14 cellular contexts compared by ENCODE assay signal in the genomic region with DNA sequence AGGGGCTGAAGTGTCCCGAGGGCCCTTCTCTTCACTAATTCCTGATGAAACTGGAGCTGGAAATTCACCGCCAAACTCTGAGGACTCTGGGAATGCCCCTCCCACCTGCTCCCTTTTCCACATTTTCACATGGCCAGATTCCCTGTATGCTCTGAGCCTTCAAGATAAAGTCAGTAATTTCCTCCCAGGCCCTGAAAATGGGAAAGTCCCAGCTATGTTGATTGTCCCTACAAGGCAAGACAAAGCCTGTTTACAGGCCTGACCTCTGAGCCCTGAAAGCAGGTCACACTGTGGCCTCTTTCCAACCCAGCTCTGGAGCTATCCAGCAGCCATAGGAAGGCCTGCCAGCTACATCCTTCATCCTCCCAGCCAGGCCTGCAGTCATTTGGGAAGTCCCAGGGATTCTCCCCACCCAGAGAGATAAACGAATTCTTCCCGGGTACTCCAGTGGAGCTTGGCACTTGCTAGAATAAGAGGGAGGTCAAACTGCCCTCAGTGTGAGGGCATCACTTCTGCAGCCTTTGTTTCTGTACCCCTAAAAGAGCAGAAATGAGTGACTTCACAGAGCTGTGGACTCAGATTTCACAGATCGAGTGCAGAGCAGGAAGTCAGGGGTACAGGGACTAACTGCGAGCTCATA. TPM values are rescaled to one million over a fixed set of nuclear protein-coding genes. Genes with fewer than 3 reads are reported as not detected.
DNase-seq lines count a peak whose midpoint lies in the region; ATAC-seq, FAIRE-seq and TF ChIP-seq lines count a peak whose summit lies in the region.
"Had no signal": no experiment of that assay in that cellular context is flagged by ENCODE, and none has a peak within 500 bp of the region (broad histone marks: within the 10 kb centered on the region; RNA-seq: fewer than 3 reads in every experiment).

No MANE protein-coding gene starts in this region.

- H3K4me3 Mint-ChIP-seq in CD4-positive, alpha-beta memory T cell, result no peak overlapping the region
- H3K4me3 Mint-ChIP-seq in CD8-positive, alpha-beta memory T cell, result no peak overlapping the region

- H3K27me3 Mint-ChIP-seq in CD4-positive, alpha-beta memory T cell, result peaks cover 12 to 25% of the 10 kb centered on the region in 2 donors
- peaks cover 20 to 53% of the 10 kb centered on the region in 2 donors for H3K27me3 Mint-ChIP-seq in CD8-positive, alpha-beta memory T cell

- H3K4me3 ChIP-seq in MG63 (no peak overlapping the region), H1 (ENCODE audit: extremely low read depth in 1 of 4, insufficient read depth in 2 of 4, low read depth in 3 of 4, low read length in 4 of 4) (no peak overlapping the region), lower lobe of right lung (no peak overlapping the region), suprapubic skin (no peak overlapping the region)
- no peak overlapping the region for H3K4me3 ChIP-seq in CD4-positive, alpha-beta memory T cell (ENCODE audit: low read length in 2 of 2)
- H3K4me3 ChIP-seq in CD8-positive, alpha-beta memory T cell (ENCODE audit: low read length), result no peak overlapping the region

- TF ChIP-seq RAD21 in H1 (IDR thresholded peaks at IDR 0.05 in 1 of 2, conservative IDR thresholded peaks at IDR 0.05 in 1 of 2; ENCODE audit: low read depth in 2 of 2, low read length in 2 of 2), result no peak

- no peak overlapping the region for H4K91ac ChIP-seq in H1 (replicated peaks; ENCODE audit: insufficient read length, low read length)

- H2BK15ac ChIP-seq in H1 (ENCODE audit: low read length), result no peak overlapping the region

- H3K4me1 ChIP-seq in H1 (replicated peaks in 1 of 4; ENCODE audit: control insufficient read depth in 3 of 4, insufficient read depth in 4 of 4, low read length in 3 of 4) (peaks cover 0 to 2% (median 0%) of the 10 kb centered on the region in 4 experiments; a peak in 1 of 7 replicates), lower lobe of right lung (peaks cover 66% of the 10 kb centered on the region), suprapubic skin (peaks cover 62% of the 10 kb centered on the region)
- H3K4me1 ChIP-seq in CD4-positive, alpha-beta memory T cell (ENCODE audit: insufficient read depth, low read length), result no peaks in the 10 kb centered on the region
- no peaks in the 10 kb centered on the region for H3K4me1 ChIP-seq in CD8-positive, alpha-beta memory T cell (ENCODE audit: insufficient read depth, low read length)

- DNase-seq in MG63 (peak; percentile 80), H1 (ENCODE audit: low read depth in 1 of 2, low spot score in 2 of 2) (no peak), lower lobe of right lung (no peak), suprapubic skin (ENCODE audit: low spot score in 2 of 2) (no peak), HCEC 1CT (no peak)
- no peak for DNase-seq in CD4-positive, alpha-beta memory T cell
- DNase-seq in CD8-positive, alpha-beta memory T cell, result no peak
- DNase-seq in stimulated activated CD4-positive, alpha-beta T cell treated with anti-CD3 and anti-CD28 coated beads, Interleukin-15, amount 100 ng/mL, for 24 hours, result no peak
- DNase-seq: DND-41; stimulated activated CD4-positive, alpha-beta T cell treated with anti-CD3 and anti-CD28 coated beads, Interleukin-4, amount 100 ng/mL, for 1 hour had no signal

- no peak overlapping the region for H3K9ac ChIP-seq in H1 (replicated peaks in 1 of 4; ENCODE audit: extremely low read depth in 1 of 4, low read depth in 3 of 4, low read length in 3 of 4)

- CTCF ChIA-PET in H1 (lab: Charles Lee; ENCODE audit: partially characterized antibody), result interaction anchor here (0.8 to 3.1 kb wide), 5 partner anchors 21 to 523 kb away, joined by 3 to 22 read pairs (median 7); partner anchors contain the start of gene CCL2
- CTCF ChIA-PET in CD4-positive, alpha-beta memory T cell (lab: Charles Lee; ENCODE audit: partially characterized antibody), result no interaction called here
- CTCF ChIA-PET in CD8-positive, alpha-beta memory T cell (lab: Charles Lee), result no interaction called here

- no peak overlapping the region for H2AK5ac ChIP-seq in H1 (ENCODE audit: low read depth, low read length)

- H2BK5ac ChIP-seq in H1 (ENCODE audit: low read depth, low read length), result no peak overlapping the region

- no peak overlapping the region for H3K56ac ChIP-seq in H1 (replicated peaks; ENCODE audit: insufficient read length, low read depth, low read length)

- H3K14ac ChIP-seq in H1 (ENCODE audit: insufficient read length), result no peak overlapping the region

- no peaks in the 10 kb centered on the region for H4K20me1 ChIP-seq in H1 (replicated peaks in 1 of 2; ENCODE audit: control insufficient read depth in 1 of 2, insufficient read depth in 2 of 2, low read length in 2 of 2)

- H4K8ac ChIP-seq in H1 (ENCODE audit: extremely low read depth, insufficient read depth, low read length), result no peak overlapping the region

- no peaks in the 10 kb centered on the region for H3K79me1 ChIP-seq in H1 (ENCODE audit: low read depth, low read length)

- no peaks in the 10 kb centered on the region for H3K79me2 ChIP-seq in H1 (ENCODE audit: control insufficient read depth in 1 of 2, insufficient read depth in 2 of 2, low read length in 2 of 2)

- H3K4me2 ChIP-seq in H1 (ENCODE audit: insufficient read depth in 1 of 2, low read depth in 2 of 2, low read length in 2 of 2), result no peak overlapping the region

- H3K27ac ChIP-seq in H1 (ENCODE audit: low read depth, low read length), result no peak overlapping the region
- H3K27ac ChIP-seq in lower lobe of right lung, result peak overlapping the region; percentile 51
- peak overlapping the region; percentile 51 for H3K27ac ChIP-seq in suprapubic skin
- no peak overlapping the region for H3K27ac ChIP-seq in CD4-positive, alpha-beta memory T cell (ENCODE audit: low read depth, low read length)
- H3K27ac ChIP-seq in CD8-positive, alpha-beta memory T cell (ENCODE audit: low read depth, low read length), result no peak overlapping the region

- H2BK20ac ChIP-seq in H1 (ENCODE audit: low read length), result no peak overlapping the region

- H3K27me3 ChIP-seq in MG63, result no peaks in the 10 kb centered on the region
- H3K27me3 ChIP-seq in H1 (replicated peaks in 1 of 4; ENCODE audit: control insufficient read depth in 3 of 4, extremely low read depth in 1 of 4, insufficient read depth in 3 of 4, low read length in 3 of 4), result no peaks in the 10 kb centered on the region
- no peaks in the 10 kb centered on the region for H3K27me3 ChIP-seq in lower lobe of right lung (ENCODE audit: low read depth)
- H3K27me3 ChIP-seq in suprapubic skin, result no peaks in the 10 kb centered on the region
- H3K27me3 ChIP-seq in CD4-positive, alpha-beta memory T cell (ENCODE audit: insufficient read depth, low read length), result no peaks in the 10 kb centered on the region
- no peaks in the 10 kb centered on the region for H3K27me3 ChIP-seq in CD8-positive, alpha-beta memory T cell (ENCODE audit: insufficient read depth, low read length, poor library complexity, severe bottlenecking)

- intact Hi-C loops in lower lobe of right lung (cut with DNase I), result no loop called here
- intact Hi-C loops in CD4-positive, alpha-beta memory T cell (cut with micrococcal nuclease), result no loop called here

- TF ChIP-seq POLR2A in H1 (IDR thresholded peaks at IDR 0.05; ENCODE audit: control extremely low read depth in 1 of 2, low read depth in 2 of 2, low read length in 2 of 2) (no peak), suprapubic skin (IDR thresholded peaks at IDR 0.05) (no peak)

- H3K36me3 Mint-ChIP-seq in CD4-positive, alpha-beta memory T cell, result peaks cover 0 to 7% of the 10 kb centered on the region in 2 donors
- no peaks in the 10 kb centered on the region for H3K36me3 Mint-ChIP-seq in CD8-positive, alpha-beta memory T cell

- H2BK12ac ChIP-seq in H1 (ENCODE audit: low read depth, low read length), result no peak overlapping the region

- H3K27ac Mint-ChIP-seq in CD4-positive, alpha-beta memory T cell, result peak overlapping the region in 1 of 7 donors; percentile 1
- H3K27ac Mint-ChIP-seq in CD8-positive, alpha-beta memory T cell, result no peak overlapping the region

- H3K4me1 Mint-ChIP-seq in CD4-positive, alpha-beta memory T cell, result no peaks in the 10 kb centered on the region
- no peaks in the 10 kb centered on the region for H3K4me1 Mint-ChIP-seq in CD8-positive, alpha-beta memory T cell

- no peak overlapping the region for H3K18ac ChIP-seq in H1 (ENCODE audit: extremely low read depth, low read length)

- H2BK120ac ChIP-seq in H1 (replicated peaks; ENCODE audit: low read depth, low read length), result no peak overlapping the region

- H3K9me3 ChIP-seq in MG63 (peaks cover under 1% of the 10 kb centered on the region; the same call in 1 of the 2 replicates), H1 (ENCODE audit: insufficient read depth in 2 of 2, low read depth in 1 of 2, low read length in 1 of 2) (no peaks in the 10 kb centered on the region), lower lobe of right lung (no peaks in the 10 kb centered on the region), suprapubic skin (no peaks in the 10 kb centered on the region)
- no peaks in the 10 kb centered on the region for H3K9me3 ChIP-seq in CD4-positive, alpha-beta memory T cell (ENCODE audit: control insufficient read depth in 1 of 2, low read length in 2 of 2)
- H3K9me3 ChIP-seq in CD8-positive, alpha-beta memory T cell (ENCODE audit: low read length), result no peaks in the 10 kb centered on the region

- H4K5ac ChIP-seq in H1 (ENCODE audit: insufficient read length, low read depth, low read length), result no peak overlapping the region

- no peak for FAIRE-seq in H1 (lab: Jason Lieb, UNC)

- peaks cover 0 to 11% (median 4%) of the 10 kb centered on the region in 8 donors for H3K9me3 Mint-ChIP-seq in CD4-positive, alpha-beta memory T cell
- H3K9me3 Mint-ChIP-seq in CD8-positive, alpha-beta memory T cell, result peaks cover 0 to 4% (median 4%) of the 10 kb centered on the region in 5 donors

- H3K4ac ChIP-seq in H1 (replicated peaks; ENCODE audit: insufficient read length, low read depth, low read length), result no peak overlapping the region

- peak; percentile 74 to 82 for ATAC-seq in lower lobe of right lung

- TF ChIP-seq EP300 in H1 (IDR thresholded peaks at IDR 0.05; ENCODE audit: borderline replicate concordance in 1 of 2, low read depth in 2 of 2, low read length in 2 of 2) (no peak), suprapubic skin (IDR thresholded peaks at IDR 0.05) (no peak)

- POLR2A ChIA-PET in H1 (lab: Charles Lee; ENCODE audit: partially characterized antibody), result no interaction called here
- POLR2A ChIA-PET in CD4-positive, alpha-beta memory T cell (lab: Charles Lee; ENCODE audit: partially characterized antibody), result no interaction called here
- POLR2A ChIA-PET in CD8-positive, alpha-beta memory T cell (lab: Charles Lee), result no interaction called here

- H2AFZ ChIP-seq in H1 (ENCODE audit: low read length), result peak overlapping the region; percentile 58

- no peaks in the 10 kb centered on the region for H3K23me2 ChIP-seq in H1 (ENCODE audit: low read depth, low read length)

- H3K23ac ChIP-seq in H1 (ENCODE audit: insufficient read length), result no peak overlapping the region

- H3K36me3 ChIP-seq in MG63 (no peaks in the 10 kb centered on the region), H1 (ENCODE audit: control insufficient read depth in 2 of 4, insufficient read depth in 4 of 4, low read length in 3 of 4) (no peaks in the 10 kb centered on the region), lower lobe of right lung (no peaks in the 10 kb centered on the region), suprapubic skin (no peaks in the 10 kb centered on the region)
- no peaks in the 10 kb centered on the region for H3K36me3 ChIP-seq in CD4-positive, alpha-beta memory T cell (ENCODE audit: insufficient read depth, low read length)
- no peaks in the 10 kb centered on the region for H3K36me3 ChIP-seq in CD8-positive, alpha-beta memory T cell (ENCODE audit: insufficient read depth, low read length)

- 87% methylated on average over 4 of the region's 6 CpGs; no CpG with 5 or more reads in 1 of the 2 experiments for WGBS in H1 (ENCODE audit: extremely low coverage in 1 of 2, insufficient coverage in 1 of 2, insufficient read length in 1 of 2, insufficient replicate concordance in 2 of 2, low coverage in 1 of 2, low lambda C conversion rate in 2 of 2, missing lambda C conversion rate in 1 of 2), 2 experiments
- 32% methylated on average over 6 of the region's 6 CpGs for whole genome bisulfite sequencing in suprapubic skin

- TF ChIP-seq CTCF in H1 (IDR thresholded peaks at IDR 0.05; ENCODE audit: control extremely low read depth in 1 of 3, insufficient read depth in 1 of 3, low read depth in 1 of 3, low read length in 3 of 3) (no peak), lower lobe of right lung (IDR thresholded peaks at IDR 0.05) (no peak), suprapubic skin (IDR thresholded peaks at IDR 0.05) (no peak)

RNA-seq across cellular contexts. Expression of gene CCL2, which starts 19.6 kb away (rescaled TPM):
- 12.3 and 33.0 TPM in 2 replicates for total RNA-seq in MG63 (2014; rRNA removed; shearing (Covaris generic); ENCODE audit: low replicate concordance)
- 3.1 and 3.7 TPM in 2 replicates for total RNA-seq in H1 (2021; fragmentation: NEBNext Ultra II Directional; extraction: Animal tissue kit (Norgen Biotek cat#: 25700))
- 2.6 and 3.0 TPM in 2 replicates for polyA plus RNA-seq in H1 (2011; rRNA removed)
- 3.3 TPM for polyA plus RNA-seq in H1 (2011; cell fraction: cytosol; rRNA removed)
- 2.8 TPM for polyA plus RNA-seq in H1 (2011; cell fraction: nucleus; rRNA removed)
- 1.5 to 2.5 TPM (median 1.9 TPM) in 4 replicates for polyA plus RNA-seq in H1 (2012, experiment 1 of 2)
- polyA plus RNA-seq in H1 (2012, experiment 2 of 2), result 2.0 TPM
- 8.7 TPM for polyA plus RNA-seq in H1 (2013, experiment 1 of 2)
- polyA plus RNA-seq in H1 (2013, experiment 2 of 2), result 11.5 TPM
- 2.1 and 4.0 TPM in 2 replicates for polyA minus RNA-seq in H1 (2011; rRNA and poly(A)+ RNA removed)
- polyA minus RNA-seq in H1 (2011; cell fraction: cytosol; rRNA and poly(A)+ RNA removed), result 2.6 TPM
- polyA minus RNA-seq in H1 (2011; cell fraction: nucleus; rRNA and poly(A)+ RNA removed), result 6.3 TPM
- total RNA-seq in lower lobe of right lung, result 34.1 TPM
- 10 to 100 TPM in 2 of 4 donors, 1 to 10 TPM in 2; 7.1 to 26.9 (median 14.0) TPM for total RNA-seq in suprapubic skin
- total RNA-seq in CD4-positive, alpha-beta memory T cell, result 10 to 100 TPM; 16.7 to 20.7 TPM
- not detected for polyA plus RNA-seq in CD4-positive, alpha-beta memory T cell
- 1 to 10 TPM; 5.5 to 6.6 TPM for total RNA-seq in CD8-positive, alpha-beta memory T cell
- polyA plus RNA-seq in CD8-positive, alpha-beta memory T cell, result not detected
- total RNA-seq: NCI-H460; T-helper 2 cell treated with Interferon-gamma antibody and Interleukin-4, amounts not matched to agents 100 ng/mL and 5 ng/mL, for 36 hours had no signal

RNA-seq across cellular contexts. Expression of gene CCL7, which starts 34.5 kb away (rescaled TPM):
- total RNA-seq in MG63 (2014; rRNA removed; shearing (Covaris generic); ENCODE audit: low replicate concordance), result not detected in 2 replicates
- not detected in 2 replicates for total RNA-seq in H1 (2021; fragmentation: NEBNext Ultra II Directional; extraction: Animal tissue kit (Norgen Biotek cat#: 25700))
- not detected in 2 replicates for polyA plus RNA-seq in H1 (2011; rRNA removed)
- not detected for polyA plus RNA-seq in H1 (2011; cell fraction: cytosol; rRNA removed)
- not detected for polyA plus RNA-seq in H1 (2011; cell fraction: nucleus; rRNA removed)
- polyA plus RNA-seq in H1 (2012, experiment 1 of 2), result not detected in 4 replicates
- polyA plus RNA-seq in H1 (2012, experiment 2 of 2), result not detected
- not detected for polyA plus RNA-seq in H1 (2013, experiment 1 of 2)
- not detected for polyA plus RNA-seq in H1 (2013, experiment 2 of 2)
- polyA minus RNA-seq in H1 (2011; rRNA and poly(A)+ RNA removed), result not detected in 2 replicates
- not detected for polyA minus RNA-seq in H1 (2011; cell fraction: cytosol; rRNA and poly(A)+ RNA removed)
- not detected for polyA minus RNA-seq in H1 (2011; cell fraction: nucleus; rRNA and poly(A)+ RNA removed)
- not detected for total RNA-seq in lower lobe of right lung
- total RNA-seq in suprapubic skin, result 1 to 10 TPM in 1 of 4 donors, not detected in 3; 1.5 TPM
- total RNA-seq in CD4-positive, alpha-beta memory T cell, result not detected
- not detected for polyA plus RNA-seq in CD4-positive, alpha-beta memory T cell
- total RNA-seq in CD8-positive, alpha-beta memory T cell, result not detected
- not detected for polyA plus RNA-seq in CD8-positive, alpha-beta memory T cell
- total RNA-seq: HT1080; lower leg skin; NCI-H460; T-helper 2 cell treated with Interferon-gamma antibody and Interleukin-4, amounts not matched to agents 100 ng/mL and 5 ng/mL, for 36 hours had no signal

RNA-seq across cellular contexts. Expression of gene CCL11, which starts 50.0 kb away (rescaled TPM):
- not detected in 2 replicates for total RNA-seq in MG63 (2014; rRNA removed; shearing (Covaris generic); ENCODE audit: low replicate concordance)
- total RNA-seq in H1 (2021; fragmentation: NEBNext Ultra II Directional; extraction: Animal tissue kit (Norgen Biotek cat#: 25700)), result not detected in 2 replicates
- polyA plus RNA-seq in H1 (2011; rRNA removed), result not detected in 2 replicates
- not detected for polyA plus RNA-seq in H1 (2011; cell fraction: cytosol; rRNA removed)
- not detected for polyA plus RNA-seq in H1 (2011; cell fraction: nucleus; rRNA removed)
- not detected in 4 replicates for polyA plus RNA-seq in H1 (2012, experiment 1 of 2)
- polyA plus RNA-seq in H1 (2012, experiment 2 of 2), result not detected
- polyA plus RNA-seq in H1 (2013, experiment 1 of 2), result not detected
- not detected for polyA plus RNA-seq in H1 (2013, experiment 2 of 2)
- not detected in 2 replicates for polyA minus RNA-seq in H1 (2011; rRNA and poly(A)+ RNA removed)
- not detected for polyA minus RNA-seq in H1 (2011; cell fraction: cytosol; rRNA and poly(A)+ RNA removed)
- not detected for polyA minus RNA-seq in H1 (2011; cell fraction: nucleus; rRNA and poly(A)+ RNA removed)
- 1.1 TPM for total RNA-seq in lower lobe of right lung
- total RNA-seq in suprapubic skin, result not detected
- not detected for total RNA-seq in CD4-positive, alpha-beta memory T cell
- polyA plus RNA-seq in CD4-positive, alpha-beta memory T cell, result not detected
- total RNA-seq in CD8-positive, alpha-beta memory T cell, result not detected
- not detected for polyA plus RNA-seq in CD8-positive, alpha-beta memory T cell
- total RNA-seq: HT1080; lower leg skin; NCI-H460; T-helper 2 cell treated with Interferon-gamma antibody and Interleukin-4, amounts not matched to agents 100 ng/mL and 5 ng/mL, for 36 hours had no signal

Comparison
In these comparisons a context has a peak if more than half of its experiments do, and no peak if none do; other contexts are left out.
1. H3K27ac ChIP-seq: peak in lower lobe of right lung (single experiment) and suprapubic skin (single experiment); none in H1 (single experiment), CD4-positive, alpha-beta memory T cell (single experiment) and CD8-positive, alpha-beta memory T cell (single experiment).